Comparison of ENCODE assay signal across 9 cellular contexts in genomic region chr4:8171941-8172924, GRCh38. TPM values are rescaled to one million over a fixed set of nuclear protein-coding genes. Genes with fewer than 3 reads are reported as not detected.
A peak's percentile ranks its signal among the peaks of the same experiment; 100 is the strongest.
DNase-seq lines count a peak whose midpoint lies in the region; ATAC-seq lines count a peak whose summit lies in the region.
"Had no signal": no experiment of that assay in that cellular context is flagged by ENCODE, and none has a peak within 500 bp of the region (broad histone marks: within the 10 kb centered on the region; RNA-seq: fewer than 3 reads in every experiment).

No MANE protein-coding gene starts in this region.

- peak overlapping the region in 7 of 8 donors; percentile 71 to 88 (median 74) for H3K4me3 Mint-ChIP-seq in naive B cell

- H3K27me3 Mint-ChIP-seq in naive B cell: peaks cover 0 to 6% (median 0%) of the 10 kb centered on the region in 3 donors

- ATAC-seq in GM18511 (IDR thresholded peaks at IDR 0.05; ENCODE audit: unreplicated experiment): peak; percentile 82
- peak; percentile 70 for ATAC-seq in GM21528 (IDR thresholded peaks at IDR 0.05; ENCODE audit: low FRiP score, unreplicated experiment)
- ATAC-seq in HG03469 (IDR thresholded peaks at IDR 0.05; ENCODE audit: unreplicated experiment): peak; percentile 73
- peak; percentile 85 to 87 for ATAC-seq in naive B cell (ENCODE audit: low read depth in 2 of 2)
- ATAC-seq: Panc1 had no signal

- peaks cover 21 to 28% (median 25%) of the 10 kb centered on the region in 3 donors for H3K4me1 Mint-ChIP-seq in naive B cell

- peak; percentile 71 for DNase-seq in naive B cell
- no peak for DNase-seq in HUDEP-2 (lab: John Stamatoyannopoulos, UW; ENCODE audit: unreplicated experiment in 76 of 76)
- no peak for DNase-seq in NCI-H510A (lab: John Stamatoyannopoulos, UW)
- DNase-seq in hepatic stellate cell (ENCODE audit: low spot score): no peak
- no peak for DNase-seq in islet precursor cell

- H3K9me3 Mint-ChIP-seq in naive B cell: peaks cover 0 to 19% (median 11%) of the 10 kb centered on the region in 7 donors

- H3K27ac Mint-ChIP-seq in naive B cell: peak overlapping the region; percentile 30 to 95 (median 85)

- H3K36me3 Mint-ChIP-seq in naive B cell: no peaks in the 10 kb centered on the region

RNA-seq across cellular contexts. Expression of gene ABLIM2, which starts 13.6 kb away (rescaled TPM):
- 1 to 10 TPM in 3 of 6 donors, under 1 TPM in 3; 0.52 to 3.4 (median 1.1) TPM for polyA plus RNA-seq in naive B cell (ENCODE audit: low read depth in 6 of 6)

RNA-seq across cellular contexts. Expression of gene SH3TC1, which starts 26.9 kb away (rescaled TPM):
- polyA plus RNA-seq in naive B cell (ENCODE audit: low read depth in 6 of 6): 10 to 100 TPM; 24.1 to 64.3 (median 37.5) TPM
